ENCODE assay signal across 22 cellular contexts in genomic region chr12:21221778-21222177, GRCh38.
"Had no signal": no experiment of that assay in that cellular context is flagged by ENCODE, and none has a peak within 500 bp of the region (broad histone marks: within the 10 kb centered on the region; RNA-seq: fewer than 3 reads in every experiment).

No MANE protein-coding gene starts in this region.

- ATAC-seq: heart left ventricle; left cardiac atrium; natural killer cell; stimulated activated memory B cell treated with anti-CD40 and anti-IgM and Interleukin-4, amounts not matched to agents 10 μg/mL and 1 μg/mL and 100 μg/mL, for 72 hours had no signal

- H3K4me3 ChIP-seq: cardiac muscle cell, heart left ventricle, sigmoid colon, smooth muscle cell, testis, uterus had no signal

- H3K4me2 ChIP-seq: smooth muscle cell had no signal

- H3K4me3 Mint-ChIP-seq: activated CD4-positive, alpha-beta memory T cell treated with anti-CD3 and anti-CD28 coated beads for 36 hours; activated naive CD4-positive, alpha-beta T cell treated with anti-CD3 and anti-CD28 coated beads, Interleukin-2, amount 10 ng/mL, durations not matched to agents 7 days and 5 days; natural killer cell; stimulated activated memory B cell treated with anti-CD40 and anti-IgM and Interleukin-4, amounts not matched to agents 10 μg/mL and 1 μg/mL and 100 μg/mL, for 72 hours had no signal

- H3K4me1 Mint-ChIP-seq: activated naive CD4-positive, alpha-beta T cell treated with anti-CD3 and anti-CD28 coated beads, Interleukin-2, amount 10 ng/mL, durations not matched to agents 7 days and 5 days; natural killer cell; stimulated activated memory B cell treated with anti-CD40 and anti-IgM and Interleukin-4, amounts not matched to agents 10 μg/mL and 1 μg/mL and 100 μg/mL, for 72 hours had no signal

- H3K4me1 ChIP-seq: heart left ventricle, testis, uterus had no signal

- H3K27me3 ChIP-seq: cardiac muscle cell, heart left ventricle, sigmoid colon, testis, uterus had no signal

- H3K27ac ChIP-seq: cardiac muscle cell, epithelial cell of prostate, heart left ventricle, sigmoid colon, testis, uterus had no signal

- H3K27me3 Mint-ChIP-seq: activated CD4-positive, alpha-beta memory T cell treated with anti-CD3 and anti-CD28 coated beads for 36 hours; activated naive CD4-positive, alpha-beta T cell treated with anti-CD3 and anti-CD28 coated beads, Interleukin-2, amount 10 ng/mL, durations not matched to agents 7 days and 5 days; progenitor cell of endocrine pancreas; stimulated activated memory B cell treated with anti-CD40 and anti-IgM and Interleukin-4, amounts not matched to agents 10 μg/mL and 1 μg/mL and 100 μg/mL, for 72 hours had no signal

- H3K36me3 Mint-ChIP-seq: activated CD4-positive, alpha-beta memory T cell treated with anti-CD3 and anti-CD28 coated beads for 36 hours; activated naive CD4-positive, alpha-beta T cell treated with anti-CD3 and anti-CD28 coated beads, Interleukin-2, amount 10 ng/mL, durations not matched to agents 7 days and 5 days; natural killer cell; stimulated activated memory B cell treated with anti-CD40 and anti-IgM and Interleukin-4, amounts not matched to agents 10 μg/mL and 1 μg/mL and 100 μg/mL, for 72 hours had no signal

- H3K9me3 ChIP-seq: heart left ventricle, sigmoid colon, testis, uterus had no signal

- H3K36me3 ChIP-seq: cardiac muscle cell, heart left ventricle, sigmoid colon, uterus had no signal

- H3K27ac Mint-ChIP-seq: activated CD4-positive, alpha-beta memory T cell treated with anti-CD3 and anti-CD28 coated beads for 36 hours; activated naive CD4-positive, alpha-beta T cell treated with anti-CD3 and anti-CD28 coated beads, Interleukin-2, amount 10 ng/mL, durations not matched to agents 7 days and 5 days; natural killer cell; progenitor cell of endocrine pancreas; stimulated activated memory B cell treated with anti-CD40 and anti-IgM and Interleukin-4, amounts not matched to agents 10 μg/mL and 1 μg/mL and 100 μg/mL, for 72 hours had no signal

- H3K9me3 Mint-ChIP-seq: activated CD4-positive, alpha-beta memory T cell treated with anti-CD3 and anti-CD28 coated beads for 36 hours; activated naive CD4-positive, alpha-beta T cell treated with anti-CD3 and anti-CD28 coated beads, Interleukin-2, amount 10 ng/mL, durations not matched to agents 7 days and 5 days; stimulated activated memory B cell treated with anti-CD40 and anti-IgM and Interleukin-4, amounts not matched to agents 10 μg/mL and 1 μg/mL and 100 μg/mL, for 72 hours had no signal

- DNase-seq: activated CD4-positive, alpha-beta memory T cell treated with anti-CD3 and anti-CD28 coated beads for 36 hours; activated CD4-positive, alpha-beta T cell treated with anti-CD3 and anti-CD28 coated beads for 48 hours; activated effector memory CD4-positive, alpha-beta T cell treated with Interleukin-2 at 50 U/mL for 16 hours; activated naive CD4-positive, alpha-beta T cell treated with anti-CD3 and anti-CD28 coated beads, Interleukin-2, amount 10 ng/mL, durations not matched to agents 7 days and 5 days; activated T-cell treated with anti-CD3 and anti-CD28 coated beads, Interleukin-2, amount 50 U/mL, for 48 hours; cortex of kidney; heart left ventricle; islet precursor cell; left cardiac atrium; midbrain; natural killer cell; retina; sigmoid colon; stimulated activated CD4-positive, alpha-beta T cell treated with anti-CD3 and anti-CD28 coated beads, Interleukin-15, amount 100 ng/mL, for 24 hours; testis; trophoblast cell; uterus had no signal
